ENCODE assay signal across 2 cellular contexts in genomic region chr2:53253244-53253643, GRCh38.
TF ChIP-seq lines count a peak whose summit lies in the region.

No MANE protein-coding gene starts in this region.

TF ChIP-seq in IMR-90, 13 proteins besides CTCF, POLR2A, EP300 and RAD21:
- no peak for TF ChIP-seq FOS (IDR thresholded peaks at IDR 0.05; ENCODE audit: low read depth, low read length)
- no peak for TF ChIP-seq MAFK (IDR thresholded peaks at IDR 0.05; ENCODE audit: low read depth, low read length)
- no peak for TF ChIP-seq BHLHE40 (IDR thresholded peaks at IDR 0.05; ENCODE audit: low read depth, low read length)
- TF ChIP-seq SMC3 (IDR thresholded peaks at IDR 0.05; ENCODE audit: low read depth, low read length), result no peak
- no peak for TF ChIP-seq CEBPB (IDR thresholded peaks at IDR 0.05; ENCODE audit: low read depth, low read length)
- TF ChIP-seq RFX5 (IDR thresholded peaks at IDR 0.05; ENCODE audit: low read depth, low read length), result no peak
- TF ChIP-seq USF2 (IDR thresholded peaks at IDR 0.05; ENCODE audit: low read depth, low read length), result no peak
- no peak for TF ChIP-seq CHD1 (IDR thresholded peaks at IDR 0.05; ENCODE audit: low read depth, low read length)
- TF ChIP-seq NFE2L2 (IDR thresholded peaks at IDR 0.05; ENCODE audit: low read depth, low read length), result no peak
- no peak for TF ChIP-seq RCOR1 (IDR thresholded peaks at IDR 0.05; ENCODE audit: insufficient replicate concordance, low read length)

TF ChIP-seq in GM12878, 131 proteins besides CTCF, POLR2A, EP300 and RAD21:
- TF ChIP-seq MYC (IDR thresholded peaks at IDR 0.05; ENCODE audit: insufficient read depth, insufficient read length, insufficient replicate concordance, low read length, severe bottlenecking) (no peak), SUPT20H (IDR thresholded peaks at IDR 0.05; ENCODE audit: borderline replicate concordance, control insufficient read depth, low read depth, low read length) (no peak), RFX5 (IDR thresholded peaks at IDR 0.05; ENCODE audit: low read depth, low read length) (no peak), IRF5 (IDR thresholded peaks at IDR 0.05; ENCODE audit: borderline replicate concordance) (no peak), CHD1 (IDR thresholded peaks at IDR 0.05; ENCODE audit: low read depth, low read length) (no peak), ZNF207 (IDR thresholded peaks at IDR 0.05; ENCODE audit: borderline replicate concordance) (no peak), BCL3 (IDR thresholded peaks at IDR 0.05; ENCODE audit: borderline replicate concordance, insufficient read depth, low read depth, low read length, poor library complexity, severe bottlenecking) (no peak), RAD51 (IDR thresholded peaks at IDR 0.05) (no peak), HSF1 (IDR thresholded peaks at IDR 0.05; ENCODE audit: low read depth, low read length) (no peak), ZBTB40 (IDR thresholded peaks at IDR 0.05; ENCODE audit: borderline replicate concordance) (no peak), BACH1 (IDR thresholded peaks at IDR 0.05; ENCODE audit: borderline replicate concordance) (no peak), E2F4 (IDR thresholded peaks at IDR 0.05; ENCODE audit: low read depth, low read length) (no peak), E2F8 (IDR thresholded peaks at IDR 0.05; ENCODE audit: low read depth, partially characterized antibody) (no peak), RB1 (IDR thresholded peaks at IDR 0.05; ENCODE audit: borderline replicate concordance) (no peak)
